ENCODE assay signal across 11 cellular contexts in the genomic region with DNA sequence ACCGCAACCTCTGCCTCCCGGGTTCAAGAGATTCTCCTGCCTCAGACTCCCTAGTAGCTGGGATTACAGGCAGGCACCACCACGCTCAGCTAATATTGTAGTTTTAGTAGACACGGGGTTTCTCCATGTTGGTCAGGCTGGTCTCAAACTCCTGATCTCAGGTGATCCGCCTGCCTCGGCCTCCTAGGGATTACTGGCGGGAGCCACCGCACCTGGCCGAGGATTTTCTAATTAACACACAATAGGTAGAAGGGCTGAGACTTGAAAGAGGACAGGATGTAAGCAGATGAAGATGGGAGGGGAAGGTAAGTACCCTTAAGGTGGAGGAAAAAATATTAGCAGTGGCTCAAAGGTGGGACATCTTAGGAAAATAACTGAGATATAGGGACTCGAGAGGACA. TPM values are rescaled to one million over a fixed set of nuclear protein-coding genes. Genes with fewer than 3 reads are reported as not detected.
A peak's percentile ranks its signal among the peaks of the same experiment; 100 is the strongest.
DNase-seq lines count a peak whose midpoint lies in the region; ATAC-seq, FAIRE-seq and TF ChIP-seq lines count a peak whose summit lies in the region.
"Not testable (repeated sequence)": the region's sequence is repeated elsewhere in the genome, so short reads cannot be mapped to it uniquely, and the experiment has no call there.
"Had no signal": no experiment of that assay in that cellular context is flagged by ENCODE, and none has a peak within 500 bp of the region (broad histone marks: within the 10 kb centered on the region; RNA-seq: fewer than 3 reads in every experiment).

No MANE protein-coding gene starts in this region.

- H3K27me3 Mint-ChIP-seq in CD14-positive monocyte (ENCODE audit: low read depth in 3 of 3); activated CD4-positive, alpha-beta T cell treated with anti-CD3 and anti-CD28 coated beads, Interleukin-2, amount 10 ng/mL, durations not matched to agents 7 days and 5 days; astrocyte (ENCODE audit: low read depth, unreplicated experiment); glutamatergic neuron (ENCODE audit: unreplicated experiment); naive thymus-derived CD4-positive, alpha-beta T cell; stimulated activated naive B cell treated with anti-CD40 and anti-IgM and Interleukin-4, amounts not matched to agents 10 μg/mL and 1 μg/mL and 100 μg/mL, for 72 hours: not testable (repeated sequence)

- not testable (repeated sequence) for H3K9me3 Mint-ChIP-seq in CD14-positive monocyte; activated CD4-positive, alpha-beta T cell treated with anti-CD3 and anti-CD28 coated beads, Interleukin-2, amount 10 ng/mL, durations not matched to agents 7 days and 5 days; astrocyte (ENCODE audit: unreplicated experiment); glutamatergic neuron (ENCODE audit: unreplicated experiment); naive thymus-derived CD4-positive, alpha-beta T cell; stimulated activated naive B cell treated with anti-CD40 and anti-IgM and Interleukin-4, amounts not matched to agents 10 μg/mL and 1 μg/mL and 100 μg/mL, for 72 hours

- H3F3A ChIP-seq in GM23248 (ENCODE audit: insufficient read depth) = peaks cover 16% of the 10 kb centered on the region

- in situ Hi-C loops in GM23248 (cut with MboI) = not testable (repeated sequence)

- H3K4me1 Mint-ChIP-seq in CD14-positive monocyte (peaks cover 63% of the 10 kb centered on the region), astrocyte (ENCODE audit: low read depth, unreplicated experiment) (peaks cover 18% of the 10 kb centered on the region), glutamatergic neuron (ENCODE audit: low read depth, unreplicated experiment) (peaks cover 16% of the 10 kb centered on the region)
- peaks cover 42% of the 10 kb centered on the region for H3K4me1 Mint-ChIP-seq in activated CD4-positive, alpha-beta T cell treated with anti-CD3 and anti-CD28 coated beads, Interleukin-2, amount 10 ng/mL, durations not matched to agents 7 days and 5 days
- peaks cover 42 to 77% (median 58%) of the 10 kb centered on the region in 7 donors for H3K4me1 Mint-ChIP-seq in naive thymus-derived CD4-positive, alpha-beta T cell
- peaks cover 25 to 68% of the 10 kb centered on the region in 2 donors for H3K4me1 Mint-ChIP-seq in stimulated activated naive B cell treated with anti-CD40 and anti-IgM and Interleukin-4, amounts not matched to agents 10 μg/mL and 1 μg/mL and 100 μg/mL, for 72 hours

- H3K9me2 ChIP-seq in GM23248 (ENCODE audit: insufficient read depth) = not testable (repeated sequence)

- peaks cover 33% of the 10 kb centered on the region for H3K4me1 ChIP-seq in GM23248 (ENCODE audit: insufficient read depth)
- not testable (repeated sequence) for H3K4me1 ChIP-seq in astrocyte (ENCODE audit: insufficient read depth, low read length)
- H3K4me1 ChIP-seq in naive thymus-derived CD4-positive, alpha-beta T cell (ENCODE audit: control insufficient read depth in 2 of 2, insufficient read depth in 2 of 2, low read length in 2 of 2) = peaks cover 24% of the 10 kb centered on the region in 2 donors

- H3K4me3 ChIP-seq in GM23248; astrocyte (ENCODE audit: insufficient read depth, low read depth, low read length); naive thymus-derived CD4-positive, alpha-beta T cell (ENCODE audit: low read length): not testable (repeated sequence)

- not testable (repeated sequence) for ATAC-seq in naive thymus-derived CD4-positive, alpha-beta T cell; stimulated activated naive B cell treated with anti-CD40 and anti-IgM and Interleukin-4, amounts not matched to agents 10 μg/mL and 1 μg/mL and 100 μg/mL, for 72 hours (replicated peaks)

- H3K79me2 ChIP-seq in GM23248 (ENCODE audit: insufficient read depth) (peaks cover 87% of the 10 kb centered on the region), astrocyte (ENCODE audit: insufficient read depth, low read length) (peaks cover 89% of the 10 kb centered on the region)

- TF ChIP-seq CTCF in CD14-positive monocyte (IDR thresholded peaks at IDR 0.05); astrocyte (IDR thresholded peaks at IDR 0.05; ENCODE audit: insufficient read depth, low read depth, low read length); glutamatergic neuron (IDR thresholded peaks at IDR 0.05; ENCODE audit: partially characterized antibody, unreplicated experiment): not testable (repeated sequence)

- not testable (repeated sequence) for H3K27me3 ChIP-seq in GM23248 (replicated peaks; ENCODE audit: insufficient read depth); astrocyte (ENCODE audit: insufficient read depth, low read length); naive thymus-derived CD4-positive, alpha-beta T cell (ENCODE audit: control insufficient read depth in 2 of 2, insufficient read depth in 2 of 2, low read length in 2 of 2)

- H3K4me3 Mint-ChIP-seq in CD14-positive monocyte = peak overlapping the region; percentile 48 to 67
- H3K4me3 Mint-ChIP-seq in activated CD4-positive, alpha-beta T cell treated with anti-CD3 and anti-CD28 coated beads, Interleukin-2, amount 10 ng/mL, durations not matched to agents 7 days and 5 days = peak overlapping the region; percentile 5
- peak overlapping the region; percentile 55 for H3K4me3 Mint-ChIP-seq in astrocyte (ENCODE audit: unreplicated experiment)
- H3K4me3 Mint-ChIP-seq in glutamatergic neuron (ENCODE audit: unreplicated experiment) = peak overlapping the region; percentile 4
- H3K4me3 Mint-ChIP-seq in naive thymus-derived CD4-positive, alpha-beta T cell = peak overlapping the region; percentile 15 to 99 (median 92)
- peak overlapping the region; percentile 66 to 73 for H3K4me3 Mint-ChIP-seq in stimulated activated naive B cell treated with anti-CD40 and anti-IgM and Interleukin-4, amounts not matched to agents 10 μg/mL and 1 μg/mL and 100 μg/mL, for 72 hours

- H3K27ac ChIP-seq in GM23248; astrocyte (ENCODE audit: low read depth, low read length): not testable (repeated sequence)
- H3K27ac ChIP-seq in naive thymus-derived CD4-positive, alpha-beta T cell (ENCODE audit: low read depth, low read length) = peak overlapping the region; percentile 4

- CTCF ChIA-PET in activated CD4-positive, alpha-beta T cell treated with anti-CD3 and anti-CD28 coated beads, Interleukin-2, amount 10 ng/mL, durations not matched to agents 7 days and 5 days (lab: Charles Lee); naive thymus-derived CD4-positive, alpha-beta T cell (lab: Charles Lee): not testable (repeated sequence)

- not testable (repeated sequence) for H3K36me3 ChIP-seq in GM23248 (ENCODE audit: low read depth); astrocyte (ENCODE audit: insufficient read depth, low read length); naive thymus-derived CD4-positive, alpha-beta T cell (ENCODE audit: control insufficient read depth in 2 of 3, insufficient read depth in 3 of 3, low read length in 3 of 3)

- 74 to 79% methylated on average over 10 of the region's 10 CpGs for WGBS in GM23248 (ENCODE audit: low coverage in 1 of 2, low lambda C conversion rate in 2 of 2, missing lambda C conversion rate in 2 of 2), 2 experiments

- H3K9me3 ChIP-seq in GM23248 (ENCODE audit: low read depth); astrocyte (ENCODE audit: insufficient read depth, low read depth, low read length); naive thymus-derived CD4-positive, alpha-beta T cell (ENCODE audit: control insufficient read depth in 2 of 3, low read length in 3 of 3): not testable (repeated sequence)

- not testable (repeated sequence) for H3K9ac ChIP-seq in GM23248; astrocyte (ENCODE audit: low read length)

- not testable (repeated sequence) for DNase-seq in CD14-positive monocyte (ENCODE audit: low spot score); GM23248; activated CD4-positive, alpha-beta T cell treated with anti-CD3 and anti-CD28 coated beads, Interleukin-2, amount 10 ng/mL, durations not matched to agents 7 days and 5 days; astrocyte (ENCODE audit: low read depth); glutamatergic neuron; naive thymus-derived CD4-positive, alpha-beta T cell; stimulated activated naive B cell treated with anti-CD40 and anti-IgM and Interleukin-4, amounts not matched to agents 10 μg/mL and 1 μg/mL and 100 μg/mL, for 72 hours
- DNase-seq in NCI-H510A treated with DMSO at 0.1 percent for 48 hours (lab: John Stamatoyannopoulos, UW) = peak; percentile 10

- intact Hi-C loops in CD14-positive monocyte (cut with micrococcal nuclease); naive thymus-derived CD4-positive, alpha-beta T cell (cut with micrococcal nuclease): not testable (repeated sequence)

- not testable (repeated sequence) for FAIRE-seq in astrocyte (lab: Jason Lieb, UNC)

- H3K36me3 Mint-ChIP-seq in CD14-positive monocyte; astrocyte (ENCODE audit: low read depth, unreplicated experiment); glutamatergic neuron (ENCODE audit: unreplicated experiment); naive thymus-derived CD4-positive, alpha-beta T cell: not testable (repeated sequence)
- peaks cover 17% of the 10 kb centered on the region for H3K36me3 Mint-ChIP-seq in activated CD4-positive, alpha-beta T cell treated with anti-CD3 and anti-CD28 coated beads, Interleukin-2, amount 10 ng/mL, durations not matched to agents 7 days and 5 days (ENCODE audit: low read depth)
- H3K36me3 Mint-ChIP-seq in stimulated activated naive B cell treated with anti-CD40 and anti-IgM and Interleukin-4, amounts not matched to agents 10 μg/mL and 1 μg/mL and 100 μg/mL, for 72 hours = peaks cover 12 to 15% of the 10 kb centered on the region in 2 donors

- H2AFZ ChIP-seq in GM23248; astrocyte (ENCODE audit: low read depth, low read length): not testable (repeated sequence)

- peak overlapping the region; percentile 17 for H3K4me2 ChIP-seq in GM23248 (ENCODE audit: unreplicated experiment)
- not testable (repeated sequence) for H3K4me2 ChIP-seq in astrocyte (ENCODE audit: low read length)

- H3K27ac Mint-ChIP-seq in CD14-positive monocyte = peak overlapping the region in 3 of 7 donors; percentile 17 to 80 (median 61)
- H3K27ac Mint-ChIP-seq in activated CD4-positive, alpha-beta T cell treated with anti-CD3 and anti-CD28 coated beads, Interleukin-2, amount 10 ng/mL, durations not matched to agents 7 days and 5 days; glutamatergic neuron (ENCODE audit: unreplicated experiment): not testable (repeated sequence)
- peak overlapping the region; percentile 23 for H3K27ac Mint-ChIP-seq in astrocyte (ENCODE audit: unreplicated experiment)
- peak overlapping the region in 8 of 9 donors; percentile 1 to 90 (median 38) for H3K27ac Mint-ChIP-seq in naive thymus-derived CD4-positive, alpha-beta T cell
- peak overlapping the region; percentile 2 for H3K27ac Mint-ChIP-seq in stimulated activated naive B cell treated with anti-CD40 and anti-IgM and Interleukin-4, amounts not matched to agents 10 μg/mL and 1 μg/mL and 100 μg/mL, for 72 hours

- POLR2A ChIA-PET in activated CD4-positive, alpha-beta T cell treated with anti-CD3 and anti-CD28 coated beads, Interleukin-2, amount 10 ng/mL, durations not matched to agents 7 days and 5 days (lab: Charles Lee) = not testable (repeated sequence)
- POLR2A ChIA-PET in naive thymus-derived CD4-positive, alpha-beta T cell (lab: Charles Lee) = interaction anchor here (0.6 to 0.7 kb wide), 2 partner anchors 665 to 843 kb away, joined by 5 read pairs; no protein-coding TSS in a partner anchor

- not testable (repeated sequence) for H4K20me1 ChIP-seq in GM23248 (ENCODE audit: insufficient read depth)
- peaks cover 65% of the 10 kb centered on the region for H4K20me1 ChIP-seq in astrocyte (ENCODE audit: insufficient read depth, low read length)

RNA-seq across cellular contexts. Expression of gene PAN3, which starts 3.2 kb away (rescaled TPM):
- polyA plus RNA-seq in CD14-positive monocyte = 1 to 10 TPM; 3.0 to 3.2 TPM
- 16.7 and 17.3 TPM in 2 replicates for total RNA-seq in GM23248 (2014; rRNA removed; shearing (Covaris generic))
- polyA plus RNA-seq in GM23248 (2016; fragmentation: Nextera tagmentation; extraction: Ambion mirVana) = 14.7 and 16.7 TPM in 2 replicates
- total RNA-seq in activated CD4-positive, alpha-beta T cell treated with anti-CD3 and anti-CD28 coated beads, Interleukin-2, amount 10 ng/mL, durations not matched to agents 7 days and 5 days = 10 to 100 TPM; 46.1 to 47.1 TPM
- total RNA-seq in astrocyte = 24.9 and 28.3 TPM in 2 replicates
- 27.4 TPM for total RNA-seq in glutamatergic neuron (ENCODE audit: unreplicated experiment)
- 10 to 100 TPM; 49.9 to 82.5 (median 76.4) TPM for total RNA-seq in naive thymus-derived CD4-positive, alpha-beta T cell
- 1 to 10 TPM; 3.9 to 5.0 TPM for polyA plus RNA-seq in naive thymus-derived CD4-positive, alpha-beta T cell

RNA-seq across cellular contexts. Expression of gene FLT3, which starts 41.2 kb away (rescaled TPM):
- polyA plus RNA-seq in CD14-positive monocyte (1 to 10 TPM; 2.1 to 3.7 TPM), GM23248 (2016; fragmentation: Nextera tagmentation; extraction: Ambion mirVana) (not detected in 2 replicates)
- not detected in 2 replicates for total RNA-seq in GM23248 (2014; rRNA removed; shearing (Covaris generic))
- not detected for total RNA-seq in activated CD4-positive, alpha-beta T cell treated with anti-CD3 and anti-CD28 coated beads, Interleukin-2, amount 10 ng/mL, durations not matched to agents 7 days and 5 days
- total RNA-seq in astrocyte (0.10 TPM in 1 of 2 replicates, not detected in the other), glutamatergic neuron (ENCODE audit: unreplicated experiment) (not detected)
- total RNA-seq in naive thymus-derived CD4-positive, alpha-beta T cell = 1 to 10 TPM in 1 of 5 experiments, under 1 TPM in 1, not detected in 3; 0.77 to 3.4 TPM
- not detected for polyA plus RNA-seq in naive thymus-derived CD4-positive, alpha-beta T cell
- total RNA-seq: activated T-helper 2 cell treated with anti-CD3 and anti-CD28 coated beads, Interferon-gamma antibody, Interleukin-2, Interleukin-4, amounts not matched to agents 10 μg/mL and 5 μg/mL and 100 μg/mL, durations not matched to agents 14 hours and 24 hours and 36 hours; foreskin keratinocyte; pulmonary artery endothelial cell had no signal
- polyA plus RNA-seq: foreskin keratinocyte had no signal

Comparison
In these comparisons a context has a peak if more than half of its experiments do, and no peak if none do; other contexts are left out.
1. H3K4me3 Mint-ChIP-seq: peak in every context shown above with its lines; median percentile 92 in naive thymus-derived CD4-positive, alpha-beta T cell; 70 in stimulated activated naive B cell treated with anti-CD40 and anti-IgM and Interleukin-4, amounts not matched to agents 10 μg/mL and 1 μg/mL and 100 μg/mL, for 72 hours; 58 in CD14-positive monocyte; 55 in astrocyte; 5 in activated CD4-positive, alpha-beta T cell treated with anti-CD3 and anti-CD28 coated beads, Interleukin-2, amount 10 ng/mL, durations not matched to agents 7 days and 5 days; 4 in glutamatergic neuron.